In the genomic region with DNA sequence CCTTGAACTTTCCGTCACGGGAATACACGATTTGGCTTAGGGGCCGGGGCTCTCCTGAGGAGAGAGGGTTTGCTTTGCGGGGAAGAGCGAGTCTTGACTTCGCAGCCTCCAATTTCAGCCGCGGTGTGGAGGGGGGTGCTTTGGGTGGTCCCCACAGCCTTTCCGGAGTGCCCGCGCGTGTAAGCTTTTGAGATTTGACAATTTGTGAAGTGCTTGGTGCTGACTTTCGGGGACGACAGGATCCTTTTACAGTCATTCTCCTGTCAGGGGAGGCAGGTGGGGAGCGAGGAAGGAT, we compare ENCODE assay signal across 7 cellular contexts. TPM values are rescaled to one million over a fixed set of nuclear protein-coding genes. Genes with fewer than 3 reads are reported as not detected.
A peak's percentile ranks its signal among the peaks of the same experiment; 100 is the strongest.
DNase-seq lines count a peak whose midpoint lies in the region; ATAC-seq, FAIRE-seq and TF ChIP-seq lines count a peak whose summit lies in the region.

No MANE protein-coding gene starts in this region.

- no peaks in the 10 kb centered on the region for H3K4me1 ChIP-seq in parathyroid adenoma

- H3K36me3 Mint-ChIP-seq in WTC11 = no peaks in the 10 kb centered on the region

- peak; percentile 15 for ATAC-seq in HG02642 (IDR thresholded peaks at IDR 0.05; ENCODE audit: poor library complexity, unreplicated experiment)
- ATAC-seq in WTC11 = no peak
- ATAC-seq in HG03442 (IDR thresholded peaks at IDR 0.05; ENCODE audit: unreplicated experiment) = no peak

- no peaks in the 10 kb centered on the region for H3K9me3 Mint-ChIP-seq in WTC11

- H3K27me3 ChIP-seq in parathyroid adenoma (ENCODE audit: control insufficient read depth, insufficient read depth, low read length) = no peaks in the 10 kb centered on the region

- peaks cover 33% of the 10 kb centered on the region for H3K27me3 Mint-ChIP-seq in WTC11 (ENCODE audit: low read depth)

- no peaks in the 10 kb centered on the region for H3K36me3 ChIP-seq in parathyroid adenoma (ENCODE audit: control insufficient read depth, insufficient read depth, low read length)

- POLR2A ChIA-PET in WTC11 (lab: Charles Lee) = no interaction called here

- H3K9me3 ChIP-seq in parathyroid adenoma (ENCODE audit: control insufficient read depth, low read length) = no peaks in the 10 kb centered on the region

- CTCF ChIA-PET in WTC11 (lab: Charles Lee) = interaction anchor here (0.7 to 1.2 kb wide), 3 partner anchors 18 to 208 kb away, joined by 3 read pairs; no protein-coding TSS in a partner anchor

- peaks cover 15% of the 10 kb centered on the region for H3K4me1 Mint-ChIP-seq in WTC11

- no peak for FAIRE-seq in HTR-8/SVneo (lab: Jason Lieb, UNC)

- no peak overlapping the region for H3K27ac Mint-ChIP-seq in WTC11

- peak overlapping the region; percentile 87 for H3K27ac ChIP-seq in parathyroid adenoma

- peak overlapping the region; percentile 75 for H3K4me3 Mint-ChIP-seq in WTC11

- peak overlapping the region; percentile 86 for H2AFZ ChIP-seq in parathyroid adenoma

- no peak for TF ChIP-seq CTCF in WTC11 (IDR thresholded peaks at IDR 0.05)
- no peak for TF ChIP-seq CTCF in epithelial cell of esophagus (IDR thresholded peaks at IDR 0.05; ENCODE audit: insufficient read depth, low read depth, low read length, missing control alignments)
- TF ChIP-seq CTCF in parathyroid adenoma (IDR thresholded peaks at IDR 0.05) = no peak

- peaks cover 3% of the 10 kb centered on the region for H3K79me2 ChIP-seq in parathyroid adenoma

- H3K9ac ChIP-seq in parathyroid adenoma = peak overlapping the region; percentile 19

- H3K4me2 ChIP-seq in parathyroid adenoma (ENCODE audit: low read length) = peak overlapping the region; percentile 93

- no peak for DNase-seq in WTC11 (ENCODE audit: low spot score)
- no peak for DNase-seq in epithelial cell of esophagus (ENCODE audit: low read depth)
- no peak for DNase-seq in HTR-8/SVneo (ENCODE audit: insufficient read length, low spot score)
- no peak for DNase-seq in inferior parietal cortex (ENCODE audit: extremely low spot score)

- peak overlapping the region; percentile 72 for H3K4me3 ChIP-seq in epithelial cell of esophagus (ENCODE audit: low read length)
- peak overlapping the region; percentile 77 for H3K4me3 ChIP-seq in parathyroid adenoma (ENCODE audit: low read depth, low read length)

TF ChIP-seq in WTC11, 78 proteins besides CTCF, POLR2A, EP300 and RAD21 (continues in another document):
- TF ChIP-seq ELF4 (CRISPR knock-in tag; IDR thresholded peaks at IDR 0.05; ENCODE audit: low read depth) (no peak), PRRX2 (CRISPR knock-in tag; IDR thresholded peaks at IDR 0.05) (no peak), NR1H2 (CRISPR knock-in tag; IDR thresholded peaks at IDR 0.05) (no peak), SP1 (CRISPR knock-in tag; conservative IDR thresholded peaks at IDR 0.05) (no peak), FOXK1 (CRISPR knock-in tag; IDR thresholded peaks at IDR 0.05) (no peak), MYBL2 (CRISPR knock-in tag; IDR thresholded peaks at IDR 0.05) (no peak), NFYB (CRISPR knock-in tag; conservative IDR thresholded peaks at IDR 0.05; ENCODE audit: low read depth) (no peak), ETV6 (CRISPR knock-in tag; IDR thresholded peaks at IDR 0.05) (no peak), ZNF317 (CRISPR knock-in tag; IDR thresholded peaks at IDR 0.05; ENCODE audit: borderline replicate concordance, low read depth) (no peak), RORB (CRISPR knock-in tag; IDR thresholded peaks at IDR 0.05) (no peak), CBFB (CRISPR knock-in tag; IDR thresholded peaks at IDR 0.05; ENCODE audit: low read depth) (no peak)
- TF ChIP-seq, protein P1, sequence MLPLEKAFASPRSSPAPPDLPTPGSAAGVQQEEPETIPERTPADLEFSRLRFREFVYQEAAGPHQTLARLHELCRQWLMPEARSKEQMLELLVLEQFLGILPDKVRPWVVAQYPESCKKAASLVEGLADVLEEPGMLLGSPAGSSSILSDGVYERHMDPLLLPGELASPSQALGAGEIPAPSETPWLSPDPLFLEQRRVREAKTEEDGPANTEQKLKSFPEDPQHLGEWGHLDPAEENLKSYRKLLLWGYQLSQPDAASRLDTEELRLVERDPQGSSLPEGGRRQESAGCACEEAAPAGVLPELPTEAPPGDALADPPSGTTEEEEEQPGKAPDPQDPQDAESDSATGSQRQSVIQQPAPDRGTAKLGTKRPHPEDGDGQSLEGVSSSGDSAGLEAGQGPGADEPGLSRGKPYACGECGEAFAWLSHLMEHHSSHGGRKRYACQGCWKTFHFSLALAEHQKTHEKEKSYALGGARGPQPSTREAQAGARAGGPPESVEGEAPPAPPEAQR (CRISPR knock-in tag; IDR thresholded peaks at IDR 0.05) = no peak
- TF ChIP-seq, protein P2, sequence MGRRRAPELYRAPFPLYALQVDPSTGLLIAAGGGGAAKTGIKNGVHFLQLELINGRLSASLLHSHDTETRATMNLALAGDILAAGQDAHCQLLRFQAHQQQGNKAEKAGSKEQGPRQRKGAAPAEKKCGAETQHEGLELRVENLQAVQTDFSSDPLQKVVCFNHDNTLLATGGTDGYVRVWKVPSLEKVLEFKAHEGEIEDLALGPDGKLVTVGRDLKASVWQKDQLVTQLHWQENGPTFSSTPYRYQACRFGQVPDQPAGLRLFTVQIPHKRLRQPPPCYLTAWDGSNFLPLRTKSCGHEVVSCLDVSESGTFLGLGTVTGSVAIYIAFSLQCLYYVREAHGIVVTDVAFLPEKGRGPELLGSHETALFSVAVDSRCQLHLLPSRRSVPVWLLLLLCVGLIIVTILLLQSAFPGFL (CRISPR knock-in tag; IDR thresholded peaks at IDR 0.05; ENCODE audit: borderline replicate concordance) = no peak
- TF ChIP-seq, protein P3, sequence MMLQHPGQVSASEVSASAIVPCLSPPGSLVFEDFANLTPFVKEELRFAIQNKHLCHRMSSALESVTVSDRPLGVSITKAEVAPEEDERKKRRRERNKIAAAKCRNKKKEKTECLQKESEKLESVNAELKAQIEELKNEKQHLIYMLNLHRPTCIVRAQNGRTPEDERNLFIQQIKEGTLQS (CRISPR knock-in tag; conservative IDR thresholded peaks at IDR 0.05) = no peak
- TF ChIP-seq, protein P4, sequence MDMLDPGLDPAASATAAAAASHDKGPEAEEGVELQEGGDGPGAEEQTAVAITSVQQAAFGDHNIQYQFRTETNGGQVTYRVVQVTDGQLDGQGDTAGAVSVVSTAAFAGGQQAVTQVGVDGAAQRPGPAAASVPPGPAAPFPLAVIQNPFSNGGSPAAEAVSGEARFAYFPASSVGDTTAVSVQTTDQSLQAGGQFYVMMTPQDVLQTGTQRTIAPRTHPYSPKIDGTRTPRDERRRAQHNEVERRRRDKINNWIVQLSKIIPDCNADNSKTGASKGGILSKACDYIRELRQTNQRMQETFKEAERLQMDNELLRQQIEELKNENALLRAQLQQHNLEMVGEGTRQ (CRISPR knock-in tag; IDR thresholded peaks at IDR 0.05) = no peak
- TF ChIP-seq, protein P5, sequence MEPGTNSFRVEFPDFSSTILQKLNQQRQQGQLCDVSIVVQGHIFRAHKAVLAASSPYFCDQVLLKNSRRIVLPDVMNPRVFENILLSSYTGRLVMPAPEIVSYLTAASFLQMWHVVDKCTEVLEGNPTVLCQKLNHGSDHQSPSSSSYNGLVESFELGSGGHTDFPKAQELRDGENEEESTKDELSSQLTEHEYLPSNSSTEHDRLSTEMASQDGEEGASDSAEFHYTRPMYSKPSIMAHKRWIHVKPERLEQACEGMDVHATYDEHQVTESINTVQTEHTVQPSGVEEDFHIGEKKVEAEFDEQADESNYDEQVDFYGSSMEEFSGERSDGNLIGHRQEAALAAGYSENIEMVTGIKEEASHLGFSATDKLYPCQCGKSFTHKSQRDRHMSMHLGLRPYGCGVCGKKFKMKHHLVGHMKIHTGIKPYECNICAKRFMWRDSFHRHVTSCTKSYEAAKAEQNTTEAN (CRISPR knock-in tag; IDR thresholded peaks at IDR 0.05) = no peak
- TF ChIP-seq, protein P6, sequence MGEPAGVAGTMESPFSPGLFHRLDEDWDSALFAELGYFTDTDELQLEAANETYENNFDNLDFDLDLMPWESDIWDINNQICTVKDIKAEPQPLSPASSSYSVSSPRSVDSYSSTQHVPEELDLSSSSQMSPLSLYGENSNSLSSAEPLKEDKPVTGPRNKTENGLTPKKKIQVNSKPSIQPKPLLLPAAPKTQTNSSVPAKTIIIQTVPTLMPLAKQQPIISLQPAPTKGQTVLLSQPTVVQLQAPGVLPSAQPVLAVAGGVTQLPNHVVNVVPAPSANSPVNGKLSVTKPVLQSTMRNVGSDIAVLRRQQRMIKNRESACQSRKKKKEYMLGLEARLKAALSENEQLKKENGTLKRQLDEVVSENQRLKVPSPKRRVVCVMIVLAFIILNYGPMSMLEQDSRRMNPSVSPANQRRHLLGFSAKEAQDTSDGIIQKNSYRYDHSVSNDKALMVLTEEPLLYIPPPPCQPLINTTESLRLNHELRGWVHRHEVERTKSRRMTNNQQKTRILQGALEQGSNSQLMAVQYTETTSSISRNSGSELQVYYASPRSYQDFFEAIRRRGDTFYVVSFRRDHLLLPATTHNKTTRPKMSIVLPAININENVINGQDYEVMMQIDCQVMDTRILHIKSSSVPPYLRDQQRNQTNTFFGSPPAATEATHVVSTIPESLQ (CRISPR knock-in tag; IDR thresholded peaks at IDR 0.05) = no peak
- TF ChIP-seq, protein P7, sequence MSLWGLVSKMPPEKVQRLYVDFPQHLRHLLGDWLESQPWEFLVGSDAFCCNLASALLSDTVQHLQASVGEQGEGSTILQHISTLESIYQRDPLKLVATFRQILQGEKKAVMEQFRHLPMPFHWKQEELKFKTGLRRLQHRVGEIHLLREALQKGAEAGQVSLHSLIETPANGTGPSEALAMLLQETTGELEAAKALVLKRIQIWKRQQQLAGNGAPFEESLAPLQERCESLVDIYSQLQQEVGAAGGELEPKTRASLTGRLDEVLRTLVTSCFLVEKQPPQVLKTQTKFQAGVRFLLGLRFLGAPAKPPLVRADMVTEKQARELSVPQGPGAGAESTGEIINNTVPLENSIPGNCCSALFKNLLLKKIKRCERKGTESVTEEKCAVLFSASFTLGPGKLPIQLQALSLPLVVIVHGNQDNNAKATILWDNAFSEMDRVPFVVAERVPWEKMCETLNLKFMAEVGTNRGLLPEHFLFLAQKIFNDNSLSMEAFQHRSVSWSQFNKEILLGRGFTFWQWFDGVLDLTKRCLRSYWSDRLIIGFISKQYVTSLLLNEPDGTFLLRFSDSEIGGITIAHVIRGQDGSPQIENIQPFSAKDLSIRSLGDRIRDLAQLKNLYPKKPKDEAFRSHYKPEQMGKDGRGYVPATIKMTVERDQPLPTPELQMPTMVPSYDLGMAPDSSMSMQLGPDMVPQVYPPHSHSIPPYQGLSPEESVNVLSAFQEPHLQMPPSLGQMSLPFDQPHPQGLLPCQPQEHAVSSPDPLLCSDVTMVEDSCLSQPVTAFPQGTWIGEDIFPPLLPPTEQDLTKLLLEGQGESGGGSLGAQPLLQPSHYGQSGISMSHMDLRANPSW (CRISPR knock-in tag; conservative IDR thresholded peaks at IDR 0.05; ENCODE audit: low read depth) = no peak

RNA-seq across cellular contexts. Expression of a gene that starts 0.4 kb away (rescaled TPM):
- 1.5 to 2.3 TPM (median 1.8 TPM) in 3 replicates for total RNA-seq in WTC11 (2021)
